ENCODE assay signal across 8 cellular contexts in genomic region chr19:54137114-54137912, GRCh38. TPM values are rescaled to one million over a fixed set of nuclear protein-coding genes. Genes with fewer than 3 reads are reported as not detected.
DNase-seq lines count a peak whose midpoint lies in the region; ATAC-seq, FAIRE-seq and TF ChIP-seq lines count a peak whose summit lies in the region.

CNOT3 (plus strand) TSS chr19:54137762; CDS start chr19:54142979, 5,217 bp downstream.

- peak within 1 kb of the TSS; percentile 100 for H3K4ac ChIP-seq in trophoblast cell (ENCODE audit: low read depth, low read length)

- intact Hi-C loops in adrenal gland (cut with DNase I) (no loop called here), cardiac septum (cut with DNase I) (loop anchor here (1.0 kb wide), 1 partner anchor 22 kb away; the partner anchor contains the start of genes PRPF31 and TFPT), transverse colon (cut with DNase I; ENCODE audit: low total_unique reads) (no loop called here)

- no peak for TF ChIP-seq EP300 in transverse colon (IDR thresholded peaks at IDR 0.05; ENCODE audit: low read depth)

- peak within 1 kb of the TSS; percentile 96 for H3K14ac ChIP-seq in trophoblast cell (ENCODE audit: low read length)

- H3K27me3 ChIP-seq in adrenal gland: no peaks in the 10 kb centered on the region
- no peaks in the 10 kb centered on the region for H3K27me3 ChIP-seq in trophoblast cell (ENCODE audit: insufficient read depth, low read length)
- H3K27me3 ChIP-seq in transverse colon: no peaks in the 10 kb centered on the region

- H3K9ac ChIP-seq in trophoblast cell (ENCODE audit: low read length): peak within 1 kb of the TSS; percentile 94

- peak within 1 kb of the TSS; percentile 90 for H4K8ac ChIP-seq in trophoblast cell (ENCODE audit: low read depth, low read length)

- H3K27ac ChIP-seq in adrenal gland (peak within 1 kb of the TSS; percentile 28 to 99 (median 93)), trophoblast cell (ENCODE audit: low read depth, low read length) (peak within 1 kb of the TSS; percentile 60), transverse colon (peak within 1 kb of the TSS; percentile 88 to 99 (median 94))

- no peaks in the 10 kb centered on the region for H3K36me3 ChIP-seq in adrenal gland (replicated peaks in 1 of 2)
- peaks cover 27 to 37% of the 10 kb centered on the region in 2 experiments for H3K36me3 ChIP-seq in trophoblast cell (ENCODE audit: control insufficient read depth in 1 of 2, insufficient read depth in 2 of 2, low read length in 2 of 2)
- no peaks in the 10 kb centered on the region for H3K36me3 ChIP-seq in transverse colon

- peak within 1 kb of the TSS; percentile 21 to 100 (median 84) for H3K4me3 ChIP-seq in adrenal gland
- H3K4me3 ChIP-seq in trophoblast cell (ENCODE audit: low read depth, low read length): peak within 1 kb of the TSS; percentile 95
- H3K4me3 ChIP-seq in transverse colon: peak within 1 kb of the TSS; percentile 99 to 100 (median 100)

- peak within 1 kb of the TSS; percentile 92 for H4K12ac ChIP-seq in trophoblast cell (ENCODE audit: low read depth, low read length)

- FAIRE-seq in GM12892 (lab: Jason Lieb, UNC): no peak

- peaks cover 31% of the 10 kb centered on the region for H3K79me2 ChIP-seq in trophoblast cell (ENCODE audit: control insufficient read depth, insufficient read depth, low read length, poor library complexity)

- H3K4me2 ChIP-seq in trophoblast cell (ENCODE audit: low read length): peak within 1 kb of the TSS; percentile 83

- peak within 1 kb of the TSS; percentile 99 for H4K91ac ChIP-seq in trophoblast cell (ENCODE audit: low read depth, low read length)

- peak within 1 kb of the TSS; percentile 95 for H3K18ac ChIP-seq in trophoblast cell (ENCODE audit: low read length)

- WGBS in adrenal gland, 4 donors: 0 to 1% (median 0%) methylated on average over 19 to 63 of the region's 63 CpGs
- WGBS in trophoblast cell (ENCODE audit: extremely low coverage, insufficient coverage, insufficient read length): no CpG with 5 or more reads among the region's 63 CpGs
- WGBS in transverse colon (ENCODE audit: low coverage in 1 of 2), 2 donors: 1% methylated on average over 60 of the region's 63 CpGs; no CpG with 5 or more reads in 1 of the 2 donors

- peak within 1 kb of the TSS; percentile 85 for H2BK120ac ChIP-seq in trophoblast cell (ENCODE audit: insufficient read depth, low read length, poor library complexity)

- TF ChIP-seq CTCF in adrenal gland (IDR thresholded peaks at IDR 0.05) (no peak), transverse colon (IDR thresholded peaks at IDR 0.05) (no peak)

- peak within 1 kb of the TSS; percentile 9 for H3K23ac ChIP-seq in trophoblast cell (ENCODE audit: low read length)

- H2AK5ac ChIP-seq in trophoblast cell (ENCODE audit: low read length): peak within 1 kb of the TSS; percentile 95

- H2BK12ac ChIP-seq in trophoblast cell (ENCODE audit: low read length): no peak within 1 kb of the TSS

- peak; percentile 79 for TF ChIP-seq POLR2A in GM12892 (IDR thresholded peaks at IDR 0.05; ENCODE audit: low read depth, low read length)
- peak; percentile 55 to 87 for TF ChIP-seq POLR2A in adrenal gland (IDR thresholded peaks at IDR 0.05)
- peak; percentile 78 for TF ChIP-seq POLR2A in transverse colon (IDR thresholded peaks at IDR 0.05)

- H3K79me1 ChIP-seq in trophoblast cell (ENCODE audit: low read length): peaks cover 8% of the 10 kb centered on the region

- in situ Hi-C loops in transverse colon (cut with MboI; ENCODE audit: low pct_ligation_motif_present in 1 of 4, low pct_unique_long_range_greater_than_20kb in 1 of 4, low sequenced_read_pairs in 3 of 4): no loop called here

- peak within 1 kb of the TSS; percentile 85 for H2BK5ac ChIP-seq in trophoblast cell (ENCODE audit: low read depth, low read length, poor library complexity)

- H2AFZ ChIP-seq in trophoblast cell (ENCODE audit: insufficient read depth, low read length, poor library complexity): peak within 1 kb of the TSS; percentile 81

- H3K4me1 ChIP-seq in adrenal gland (replicated peaks in 1 of 2): peaks cover 21 to 39% of the 10 kb centered on the region in 2 donors
- H3K4me1 ChIP-seq in trophoblast cell (ENCODE audit: control insufficient read depth in 1 of 2, insufficient read depth in 2 of 2, low read length in 2 of 2): peaks cover 11 to 15% of the 10 kb centered on the region in 2 experiments
- H3K4me1 ChIP-seq in transverse colon: peaks cover 17 to 42% (median 31%) of the 10 kb centered on the region in 4 donors

- ATAC-seq in HG02852 (IDR thresholded peaks at IDR 0.05; ENCODE audit: unreplicated experiment): peak; percentile 71

- DNase-seq in GM12892 (ENCODE audit: insufficient read length) (peak; percentile 99), NCI-H146 (lab: John Stamatoyannopoulos, UW) (peak; percentile 100), T-helper 1 cell (peak; percentile 99 to 100 (median 99)), adrenal gland (peak; percentile 99 to 100 (median 100)), cardiac septum (ENCODE audit: low spot score) (peak; percentile 100), trophoblast cell (peak; percentile 100), transverse colon (peak; percentile 99)

- no peaks in the 10 kb centered on the region for H3K9me3 ChIP-seq in adrenal gland (replicated peaks in 1 of 3)
- peaks cover 3% of the 10 kb centered on the region for H3K9me3 ChIP-seq in trophoblast cell (ENCODE audit: insufficient read depth, low read depth, low read length)
- no peaks in the 10 kb centered on the region for H3K9me3 ChIP-seq in transverse colon

RNA-seq across cellular contexts. Expression of gene CNOT3, which starts in this region (rescaled TPM):
- 23.9 TPM for polyA plus RNA-seq in GM12892 (2012; ENCODE audit: missing spikeins)
- total RNA-seq in adrenal gland: 10 to 100 TPM; 20.2 to 61.0 (median 47.0) TPM
- polyA plus RNA-seq in adrenal gland: 10 to 100 TPM; 47.0 to 82.3 (median 66.6) TPM
- 22.3 TPM for total RNA-seq in cardiac septum
- 86.9 and 87.2 TPM in 2 replicates for polyA plus RNA-seq in trophoblast cell (2013)
- 10 to 100 TPM; 28.1 to 85.7 (median 32.1) TPM for total RNA-seq in transverse colon

Comparison
In these comparisons a context has a peak if more than half of its experiments do, and no peak if none do; other contexts are left out.
1. Peak in every context shown above with its lines: DNase-seq, ATAC-seq, H3K4me3 ChIP-seq and H3K27ac ChIP-seq.